In genomic region chr2:164794432-164795231, GRCh38 we compare ENCODE assay signal across 15 cellular contexts. TPM values are rescaled to one million over a fixed set of nuclear protein-coding genes. Genes with fewer than 3 reads are reported as not detected.
DNase-seq lines count a peak whose midpoint lies in the region; ATAC-seq and TF ChIP-seq lines count a peak whose summit lies in the region.
"Had no signal": no experiment of that assay in that cellular context is flagged by ENCODE, and none has a peak within 500 bp of the region (broad histone marks: within the 10 kb centered on the region; RNA-seq: fewer than 3 reads in every experiment).

No MANE protein-coding gene starts in this region.

- no peaks in the 10 kb centered on the region for H3K9me3 ChIP-seq in SK-N-SH
- no peaks in the 10 kb centered on the region for H3K9me3 ChIP-seq in vagina

- H3K36me3 ChIP-seq in SK-N-SH (replicated peaks in 1 of 2; ENCODE audit: control insufficient read depth in 1 of 2, insufficient read depth in 2 of 2, low read length in 1 of 2): no peaks in the 10 kb centered on the region
- no peaks in the 10 kb centered on the region for H3K36me3 ChIP-seq in vagina

- H3K9me3 Mint-ChIP-seq in nephron: no peaks in the 10 kb centered on the region

- TF ChIP-seq POLR2A in vagina (IDR thresholded peaks at IDR 0.05): no peak

- H3F3A ChIP-seq in SK-N-SH (replicated peaks; ENCODE audit: insufficient read depth): no peaks in the 10 kb centered on the region

- no peak for TF ChIP-seq CTCF in SK-N-SH (IDR thresholded peaks at IDR 0.05)
- TF ChIP-seq CTCF in fibroblast of pulmonary artery (IDR thresholded peaks at IDR 0.05; ENCODE audit: low read length, missing control alignments): no peak
- no peak for TF ChIP-seq CTCF in nephron (IDR thresholded peaks at IDR 0.05; ENCODE audit: unreplicated experiment in 3 of 3)
- no peak for TF ChIP-seq CTCF in vagina (IDR thresholded peaks at IDR 0.05)

- ATAC-seq in SK-N-SH treated with all-trans-retinoic acid at 6 μM for 48 hours: peak; percentile 38; the same call in 2 of the 3 replicates
- ATAC-seq: T-cell had no signal

- no peak overlapping the region for H3K9ac ChIP-seq in SK-N-SH

- DNase-seq in SK-N-SH (no peak), fibroblast of pulmonary artery (ENCODE audit: low read depth) (peak; percentile 20), vagina (ENCODE audit: extremely low spot score in 2 of 2) (no peak), glomerular visceral epithelial cell (ENCODE audit: extremely low spot score) (no peak), T-helper 2 cell (no peak)
- no peak for DNase-seq in stimulated activated CD4-positive, alpha-beta T cell treated with anti-CD3 and anti-CD28 coated beads, Interleukin-2, amount 100 ng/mL, for 48 hours
- DNase-seq: activated CD4-positive, alpha-beta T cell treated with anti-CD3 and anti-CD28 coated beads for 4 hours; activated T-cell treated with anti-CD3 and anti-CD28 coated beads, Interleukin-2, amount 50 U/mL, for 48 hours; CD4-positive, alpha-beta memory T cell; effector memory CD4-positive, alpha-beta T cell; MV-4-11; T-cell had no signal

- CTCF ChIA-PET in SK-N-SH (lab: Yijun Ruan, JAX): no interaction called here

- H3K4me1 ChIP-seq in SK-N-SH (ENCODE audit: control insufficient read depth in 1 of 2, insufficient read depth in 2 of 2, low read depth in 1 of 2, low read length in 1 of 2): peaks cover 4 to 8% of the 10 kb centered on the region in 2 experiments; a peak in 3 of 4 replicates
- peaks cover 40% of the 10 kb centered on the region for H3K4me1 ChIP-seq in vagina

- no peaks in the 10 kb centered on the region for H3K27me3 Mint-ChIP-seq in nephron (ENCODE audit: low read depth)
- H3K27me3 Mint-ChIP-seq: CD4-positive, alpha-beta memory T cell; T-cell had no signal

- peak overlapping the region in 2 of 3 experiments; percentile 1 to 44 for H3K27ac Mint-ChIP-seq in nephron
- H3K27ac Mint-ChIP-seq: CD4-positive, alpha-beta memory T cell; T-cell had no signal

- no peaks in the 10 kb centered on the region for H3K9me2 ChIP-seq in SK-N-SH

- WGBS in SK-N-SH (ENCODE audit: low lambda C conversion rate): 95% methylated on average over 4 of the region's 4 CpGs

- H3K27me3 ChIP-seq in SK-N-SH (ENCODE audit: insufficient read depth) (no peaks in the 10 kb centered on the region), vagina (no peaks in the 10 kb centered on the region)

- no peak overlapping the region for H3K4me3 Mint-ChIP-seq in nephron
- H3K4me3 Mint-ChIP-seq: CD4-positive, alpha-beta memory T cell; T-cell had no signal

- no peak overlapping the region for H3K4me2 ChIP-seq in SK-N-SH

- no peak for TF ChIP-seq RAD21 in SK-N-SH (IDR thresholded peaks at IDR 0.05; ENCODE audit: low read length)

- H3K79me2 ChIP-seq in SK-N-SH (ENCODE audit: insufficient read depth): no peaks in the 10 kb centered on the region

- POLR2A ChIA-PET in SK-N-SH (lab: Yijun Ruan, JAX): no interaction called here

- H3K36me3 Mint-ChIP-seq in nephron (ENCODE audit: low read depth): no peaks in the 10 kb centered on the region
- H3K36me3 Mint-ChIP-seq: CD4-positive, alpha-beta memory T cell; T-cell had no signal

- no peaks in the 10 kb centered on the region for H4K20me1 ChIP-seq in SK-N-SH (ENCODE audit: insufficient read depth)

- no peak overlapping the region for H2AFZ ChIP-seq in SK-N-SH (ENCODE audit: low read depth)

- H3K27ac ChIP-seq in SK-N-SH (ENCODE audit: low read depth in 2 of 2, low read length in 1 of 2) (no peak overlapping the region), vagina (peak overlapping the region; percentile 34)
- H3K27ac ChIP-seq: 22Rv1 had no signal

- intact Hi-C loops in vagina (cut with DNase I): no loop called here

- no peak overlapping the region for H3K4me3 ChIP-seq in SK-N-SH (ENCODE audit: low read depth in 2 of 2, low read length in 1 of 2)
- no peak overlapping the region for H3K4me3 ChIP-seq in fibroblast of pulmonary artery (replicated peaks; ENCODE audit: low read depth, low read length)
- H3K4me3 ChIP-seq in vagina: no peak overlapping the region

- no peak for TF ChIP-seq EP300 in SK-N-SH (IDR thresholded peaks at IDR 0.05; ENCODE audit: borderline replicate concordance in 1 of 2, low read depth in 1 of 2, low read length in 1 of 2)

- peaks cover 11% of the 10 kb centered on the region for H3K4me1 Mint-ChIP-seq in nephron
- H3K4me1 Mint-ChIP-seq: CD4-positive, alpha-beta memory T cell; T-cell had no signal

TF ChIP-seq in SK-N-SH treated with all-trans-retinoic acid at 6 μM for 48 hours, 23 proteins besides CTCF, POLR2A, EP300 and RAD21:
- TF ChIP-seq TOX (CRISPR knock-in tag; IDR thresholded peaks at IDR 0.05; ENCODE audit: borderline replicate concordance) (no peak), ARNTL (CRISPR knock-in tag; IDR thresholded peaks at IDR 0.05; ENCODE audit: borderline replicate concordance, low read depth) (no peak), ISL1 (CRISPR knock-in tag; IDR thresholded peaks at IDR 0.05) (no peak), ZNF70 (CRISPR knock-in tag; IDR thresholded peaks at IDR 0.05) (no peak), TCF4 (CRISPR knock-in tag; IDR thresholded peaks at IDR 0.05; ENCODE audit: borderline replicate concordance) (no peak)
- TF ChIP-seq, protein P1, sequence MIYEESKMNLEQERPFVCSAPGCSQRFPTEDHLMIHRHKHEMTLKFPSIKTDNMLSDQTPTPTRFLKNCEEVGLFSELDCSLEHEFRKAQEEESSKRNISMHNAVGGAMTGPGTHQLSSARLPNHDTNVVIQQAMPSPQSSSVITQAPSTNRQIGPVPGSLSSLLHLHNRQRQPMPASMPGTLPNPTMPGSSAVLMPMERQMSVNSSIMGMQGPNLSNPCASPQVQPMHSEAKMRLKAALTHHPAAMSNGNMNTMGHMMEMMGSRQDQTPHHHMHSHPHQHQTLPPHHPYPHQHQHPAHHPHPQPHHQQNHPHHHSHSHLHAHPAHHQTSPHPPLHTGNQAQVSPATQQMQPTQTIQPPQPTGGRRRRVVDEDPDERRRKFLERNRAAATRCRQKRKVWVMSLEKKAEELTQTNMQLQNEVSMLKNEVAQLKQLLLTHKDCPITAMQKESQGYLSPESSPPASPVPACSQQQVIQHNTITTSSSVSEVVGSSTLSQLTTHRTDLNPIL (CRISPR knock-in tag; IDR thresholded peaks at IDR 0.05; ENCODE audit: low read depth): no peak
- TF ChIP-seq, protein P2, sequence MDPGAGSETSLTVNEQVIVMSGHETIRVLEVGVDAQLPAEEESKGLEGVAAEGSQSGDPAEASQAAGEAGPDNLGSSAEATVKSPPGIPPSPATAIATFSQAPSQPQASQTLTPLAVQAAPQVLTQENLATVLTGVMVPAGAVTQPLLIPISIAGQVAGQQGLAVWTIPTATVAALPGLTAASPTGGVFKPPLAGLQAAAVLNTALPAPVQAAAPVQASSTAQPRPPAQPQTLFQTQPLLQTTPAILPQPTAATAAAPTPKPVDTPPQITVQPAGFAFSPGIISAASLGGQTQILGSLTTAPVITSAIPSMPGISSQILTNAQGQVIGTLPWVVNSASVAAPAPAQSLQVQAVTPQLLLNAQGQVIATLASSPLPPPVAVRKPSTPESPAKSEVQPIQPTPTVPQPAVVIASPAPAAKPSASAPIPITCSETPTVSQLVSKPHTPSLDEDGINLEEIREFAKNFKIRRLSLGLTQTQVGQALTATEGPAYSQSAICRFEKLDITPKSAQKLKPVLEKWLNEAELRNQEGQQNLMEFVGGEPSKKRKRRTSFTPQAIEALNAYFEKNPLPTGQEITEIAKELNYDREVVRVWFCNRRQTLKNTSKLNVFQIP (CRISPR knock-in tag; IDR thresholded peaks at IDR 0.05; ENCODE audit: borderline replicate concordance, low read depth): no peak

TF ChIP-seq in SK-N-SH, 30 proteins besides CTCF, POLR2A, EP300 and RAD21 (continues in another document):
- TF ChIP-seq TAF1 (IDR thresholded peaks at IDR 0.05; ENCODE audit: borderline replicate concordance, low read depth, low read length) (no peak), SMC3 (IDR thresholded peaks at IDR 0.05; ENCODE audit: low read depth, low read length) (no peak), GATA2 (CRISPR knock-in tag; IDR thresholded peaks at IDR 0.05) (no peak), MEF2A (IDR thresholded peaks at IDR 0.05; ENCODE audit: borderline replicate concordance, low read depth) (no peak), ELF1 (IDR thresholded peaks at IDR 0.05) (no peak), FOXM1 (IDR thresholded peaks at IDR 0.05; ENCODE audit: low read depth) (no peak), POLR2AphosphoS5 (IDR thresholded peaks at IDR 0.05; ENCODE audit: low read depth, low read length) (no peak), TEAD4 (IDR thresholded peaks at IDR 0.05; ENCODE audit: borderline replicate concordance, insufficient read depth) (no peak), FOSL2 (IDR thresholded peaks at IDR 0.05; ENCODE audit: borderline replicate concordance, low read depth) (no peak), EZH2phosphoT487 (IDR thresholded peaks at IDR 0.05; ENCODE audit: borderline replicate concordance, low read depth) (no peak), NFIC (IDR thresholded peaks at IDR 0.05; ENCODE audit: borderline replicate concordance) (no peak)
- TF ChIP-seq, protein P3, sequence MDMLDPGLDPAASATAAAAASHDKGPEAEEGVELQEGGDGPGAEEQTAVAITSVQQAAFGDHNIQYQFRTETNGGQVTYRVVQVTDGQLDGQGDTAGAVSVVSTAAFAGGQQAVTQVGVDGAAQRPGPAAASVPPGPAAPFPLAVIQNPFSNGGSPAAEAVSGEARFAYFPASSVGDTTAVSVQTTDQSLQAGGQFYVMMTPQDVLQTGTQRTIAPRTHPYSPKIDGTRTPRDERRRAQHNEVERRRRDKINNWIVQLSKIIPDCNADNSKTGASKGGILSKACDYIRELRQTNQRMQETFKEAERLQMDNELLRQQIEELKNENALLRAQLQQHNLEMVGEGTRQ (IDR thresholded peaks at IDR 0.05; ENCODE audit: borderline replicate concordance, low read depth, low read length): no peak
- TF ChIP-seq, protein P4, sequence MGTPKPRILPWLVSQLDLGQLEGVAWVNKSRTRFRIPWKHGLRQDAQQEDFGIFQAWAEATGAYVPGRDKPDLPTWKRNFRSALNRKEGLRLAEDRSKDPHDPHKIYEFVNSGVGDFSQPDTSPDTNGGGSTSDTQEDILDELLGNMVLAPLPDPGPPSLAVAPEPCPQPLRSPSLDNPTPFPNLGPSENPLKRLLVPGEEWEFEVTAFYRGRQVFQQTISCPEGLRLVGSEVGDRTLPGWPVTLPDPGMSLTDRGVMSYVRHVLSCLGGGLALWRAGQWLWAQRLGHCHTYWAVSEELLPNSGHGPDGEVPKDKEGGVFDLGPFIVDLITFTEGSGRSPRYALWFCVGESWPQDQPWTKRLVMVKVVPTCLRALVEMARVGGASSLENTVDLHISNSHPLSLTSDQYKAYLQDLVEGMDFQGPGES (IDR thresholded peaks at IDR 0.05; ENCODE audit: low read depth, low read length): no peak
- TF ChIP-seq, protein P5, sequence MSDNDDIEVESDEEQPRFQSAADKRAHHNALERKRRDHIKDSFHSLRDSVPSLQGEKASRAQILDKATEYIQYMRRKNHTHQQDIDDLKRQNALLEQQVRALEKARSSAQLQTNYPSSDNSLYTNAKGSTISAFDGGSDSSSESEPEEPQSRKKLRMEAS (IDR thresholded peaks at IDR 0.05; ENCODE audit: low read depth): no peak

RNA-seq across cellular contexts. Expression of gene COBLL1, which starts 47.0 kb away (rescaled TPM):
- polyA plus RNA-seq in SK-N-SH (2012; rRNA removed): 3.1 and 4.9 TPM in 2 replicates
- 3.3 and 3.7 TPM in 2 replicates for polyA plus RNA-seq in SK-N-SH (2012; cell fraction: cytosol; rRNA removed)
- polyA plus RNA-seq in SK-N-SH (2012; cell fraction: nucleus; rRNA removed): 3.6 and 5.7 TPM in 2 replicates
- total RNA-seq in vagina: 79.6 TPM
- total RNA-seq: CD4-positive, alpha-beta memory T cell had no signal
